31 cellular contexts compared by ENCODE assay signal in the genomic region with DNA sequence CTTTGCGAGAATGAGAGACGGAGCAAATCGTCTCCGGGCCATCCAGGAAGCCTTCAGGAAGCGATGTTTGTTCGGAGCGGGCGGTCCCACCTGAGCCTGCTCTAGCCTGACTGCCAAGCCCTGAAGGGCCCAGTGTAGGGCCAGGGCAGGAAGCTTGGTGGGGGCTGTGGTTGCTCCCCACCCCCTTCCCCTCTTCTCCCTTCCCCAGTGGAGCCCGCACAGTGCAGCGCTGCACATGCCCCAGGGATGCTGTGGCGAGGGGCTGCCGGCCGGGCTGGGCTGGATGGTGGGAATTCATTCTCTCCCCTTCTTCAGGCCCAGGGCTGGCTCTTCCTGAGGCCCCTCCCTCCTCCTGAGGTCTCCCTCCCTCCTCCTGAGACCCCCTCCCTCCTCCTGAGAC. TPM values are rescaled to one million over a fixed set of nuclear protein-coding genes. Genes with fewer than 3 reads are reported as not detected.
"Had no signal": no experiment of that assay in that cellular context is flagged by ENCODE, and none has a peak within 500 bp of the region (broad histone marks: within the 10 kb centered on the region; RNA-seq: fewer than 3 reads in every experiment).

No MANE protein-coding gene starts in this region.

- H3K27ac ChIP-seq: adrenal gland, body of pancreas, colonic mucosa, gastroesophageal sphincter, hepatocyte, neural progenitor cell, right lobe of liver, skin epidermis, thyroid gland, upper lobe of right lung had no signal

- H3K36me3 Mint-ChIP-seq: activated naive CD4-positive, alpha-beta T cell treated with anti-CD3 and anti-CD28 coated beads, Interleukin-2, amount 50 U/mL, for 72 hours; memory B cell; natural killer cell; neural progenitor cell had no signal

- H3K9me3 Mint-ChIP-seq: activated CD4-positive, alpha-beta T cell treated with anti-CD3 and anti-CD28 coated beads, Interleukin-2, amount 10 ng/mL, durations not matched to agents 7 days and 5 days; activated naive CD4-positive, alpha-beta T cell treated with anti-CD3 and anti-CD28 coated beads, Interleukin-2, amount 50 U/mL, for 72 hours; activated T-cell treated with anti-CD3 and anti-CD28 coated beads, Interleukin-2, amount 50 U/mL, for 24 hours; activated T-helper 17 cell treated with anti-CD3 and anti-CD28 coated beads, Interleukin-2, amount 50 U/mL, for 72 hours; memory B cell; natural killer cell; stimulated activated naive CD8-positive, alpha-beta T cell treated with anti-CD3 and anti-CD28 coated beads, Interleukin-15, Interleukin-2, amounts not matched to agents 100 ng/mL and 50 ng/mL, for 24 hours had no signal

- H3K4me1 Mint-ChIP-seq: activated CD4-positive, alpha-beta T cell treated with anti-CD3 and anti-CD28 coated beads, Interleukin-2, amount 10 ng/mL, durations not matched to agents 7 days and 5 days; activated T-helper 17 cell treated with anti-CD3 and anti-CD28 coated beads, Interleukin-2, amount 50 U/mL, for 72 hours; memory B cell; natural killer cell; T-helper 17 cell had no signal

- H3K36me3 ChIP-seq: adrenal gland, colonic mucosa, gastroesophageal sphincter, neural progenitor cell, right lobe of liver, thyroid gland, upper lobe of right lung had no signal

- DNase-seq: activated CD4-positive, alpha-beta T cell treated with anti-CD3 and anti-CD28 coated beads, Interleukin-2, amount 10 ng/mL, durations not matched to agents 7 days and 5 days; activated CD4-positive, CD25-positive, alpha-beta regulatory T cell treated with anti-CD3 and anti-CD28 coated beads, Interleukin-2, amount 50 U/mL, for 72 hours; activated CD8-positive, alpha-beta T cell treated with anti-CD3 and anti-CD28 coated beads, Interleukin-2, amount 10 ng/mL, durations not matched to agents 7 days and 5 days; activated naive CD4-positive, alpha-beta T cell; activated T-cell treated with anti-CD3 and anti-CD28 coated beads, Interleukin-2, amount 50 U/mL, for 24 hours; adrenal gland; aorta; body of pancreas; cerebellar nuclear complex; colonic mucosa; effector CD8-positive, alpha-beta T cell; islet precursor cell; left cardiac atrium; natural killer cell; SK-N-SH; stimulated activated CD4-positive, alpha-beta T cell treated with anti-CD3 and anti-CD28 coated beads, Interleukin-12 subunit alpha, Interleukin-12 subunit beta, amount 100 ng/mL, for 4 hours; stimulated activated CD4-positive, alpha-beta T cell treated with anti-CD3 and anti-CD28 coated beads, Interleukin-4, amount 100 ng/mL, for 1 hour; SW 1271; T-helper 17 cell; T1000; thyroid gland; upper lobe of right lung had no signal

- H3K4me3 ChIP-seq: adrenal gland, body of pancreas, colonic mucosa, gastroesophageal sphincter, hepatocyte, neural progenitor cell, right lobe of liver, skin epidermis, thyroid gland, upper lobe of right lung had no signal

- H3K9me3 ChIP-seq: adrenal gland, body of pancreas, colonic mucosa, gastroesophageal sphincter, right lobe of liver, SK-N-SH, thyroid gland, upper lobe of right lung had no signal

- H3K27me3 ChIP-seq: adrenal gland, body of pancreas, colonic mucosa, hepatocyte, neural progenitor cell, right lobe of liver, thyroid gland, upper lobe of right lung had no signal

- H3K4me3 Mint-ChIP-seq: activated CD4-positive, alpha-beta T cell treated with anti-CD3 and anti-CD28 coated beads, Interleukin-2, amount 10 ng/mL, durations not matched to agents 7 days and 5 days; activated CD8-positive, alpha-beta T cell treated with anti-CD3 and anti-CD28 coated beads, Interleukin-2, amount 10 ng/mL, durations not matched to agents 7 days and 5 days; activated T-cell treated with anti-CD3 and anti-CD28 coated beads, Interleukin-2, amount 50 U/mL, for 24 hours; activated T-helper 17 cell treated with anti-CD3 and anti-CD28 coated beads, Interleukin-2, amount 50 U/mL, for 72 hours; memory B cell; natural killer cell; neural progenitor cell; stimulated activated naive CD8-positive, alpha-beta T cell treated with anti-CD3 and anti-CD28 coated beads, Interleukin-15, Interleukin-2, amounts not matched to agents 100 ng/mL and 50 ng/mL, for 24 hours; T-helper 17 cell had no signal

- H3K4me1 ChIP-seq: adrenal gland, body of pancreas, colonic mucosa, gastroesophageal sphincter, neural progenitor cell, right lobe of liver, upper lobe of right lung had no signal

- H3K9ac ChIP-seq: neural progenitor cell, SK-N-SH had no signal

- H3K27ac Mint-ChIP-seq: activated CD4-positive, alpha-beta T cell treated with anti-CD3 and anti-CD28 coated beads, Interleukin-2, amount 10 ng/mL, durations not matched to agents 7 days and 5 days; activated CD8-positive, alpha-beta T cell treated with anti-CD3 and anti-CD28 coated beads, Interleukin-2, amount 10 ng/mL, durations not matched to agents 7 days and 5 days; activated naive CD4-positive, alpha-beta T cell treated with anti-CD3 and anti-CD28 coated beads, Interleukin-2, amount 50 U/mL, for 72 hours; activated T-cell treated with anti-CD3 and anti-CD28 coated beads, Interleukin-2, amount 50 U/mL, for 24 hours; activated T-helper 17 cell treated with anti-CD3 and anti-CD28 coated beads, Interleukin-2, amount 50 U/mL, for 72 hours; memory B cell; natural killer cell; neural progenitor cell; stimulated activated naive CD8-positive, alpha-beta T cell treated with anti-CD3 and anti-CD28 coated beads, Interleukin-15, Interleukin-2, amounts not matched to agents 100 ng/mL and 50 ng/mL, for 24 hours; T-helper 17 cell had no signal

- ATAC-seq: activated CD8-positive, alpha-beta T cell treated with anti-CD3 and anti-CD28 coated beads, Interleukin-2, amount 10 ng/mL, durations not matched to agents 7 days and 5 days; activated naive CD4-positive, alpha-beta T cell treated with anti-CD3 and anti-CD28 coated beads, Interleukin-2, amount 50 U/mL, for 72 hours; activated T-helper 17 cell treated with anti-CD3 and anti-CD28 coated beads, Interleukin-2, amount 50 U/mL, for 72 hours; body of pancreas; gastroesophageal sphincter; left cardiac atrium; natural killer cell; right lobe of liver; T-helper 17 cell; upper lobe of right lung had no signal

- H3K27me3 Mint-ChIP-seq: activated CD4-positive, alpha-beta T cell treated with anti-CD3 and anti-CD28 coated beads, Interleukin-2, amount 10 ng/mL, durations not matched to agents 7 days and 5 days had no signal

RNA-seq across cellular contexts. Expression of a gene that starts 7.1 kb away (rescaled TPM):
- total RNA-seq: activated CD8-positive, alpha-beta T cell treated with anti-CD3 and anti-CD28 coated beads, Interleukin-2, amount 10 ng/mL, durations not matched to agents 7 days and 5 days; natural killer cell had no signal
